11 cellular contexts compared by ENCODE assay signal in the genomic region with DNA sequence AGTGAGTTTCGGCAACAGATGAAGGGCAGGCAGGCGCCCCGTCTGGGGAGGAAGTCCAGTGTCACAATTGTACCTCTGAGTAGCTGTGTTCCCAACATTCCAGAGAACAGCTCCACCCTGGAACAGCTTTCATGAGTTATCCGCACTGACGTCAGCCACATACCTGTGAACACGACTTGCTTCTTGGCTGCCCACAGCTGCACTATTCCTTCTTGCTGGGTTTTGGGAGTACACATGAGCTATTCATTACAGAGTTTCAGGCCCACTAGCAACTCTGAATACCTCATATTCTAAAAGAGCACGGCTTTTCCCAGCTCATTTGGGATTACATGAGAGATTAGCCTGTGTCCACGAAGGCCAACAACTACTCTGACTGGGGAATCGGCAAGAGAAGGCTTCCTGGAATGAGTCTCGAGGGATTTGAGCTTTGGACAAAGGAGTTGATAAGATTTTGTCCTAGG. TPM values are rescaled to one million over a fixed set of nuclear protein-coding genes. Genes with fewer than 3 reads are reported as not detected.
DNase-seq lines count a peak whose midpoint lies in the region; ATAC-seq and TF ChIP-seq lines count a peak whose summit lies in the region.
"Had no signal": no experiment of that assay in that cellular context is flagged by ENCODE, and none has a peak within 500 bp of the region (broad histone marks: within the 10 kb centered on the region; RNA-seq: fewer than 3 reads in every experiment).

No MANE protein-coding gene starts in this region.

- H3K27ac ChIP-seq in WERI-Rb-1, result no peak overlapping the region
- peak overlapping the region; percentile 99 for H3K27ac ChIP-seq in foreskin keratinocyte
- no peak overlapping the region for H3K27ac ChIP-seq in neural progenitor cell
- H3K27ac ChIP-seq: dorsolateral prefrontal cortex had no signal

- peak; percentile 91 for ATAC-seq in foreskin keratinocyte
- ATAC-seq in HG03097 (IDR thresholded peaks at IDR 0.05; ENCODE audit: low FRiP score, unreplicated experiment), result no peak
- ATAC-seq in activated CD4-positive, CD25-positive, alpha-beta regulatory T cell treated with anti-CD3 and anti-CD28 coated beads, Interleukin-2, amount 50 U/mL, for 24 hours, result no peak

- no peaks in the 10 kb centered on the region for H3K9me3 ChIP-seq in WERI-Rb-1 (ENCODE audit: severe bottlenecking)
- H3K9me3 ChIP-seq in neural progenitor cell (ENCODE audit: low read depth), result no peaks in the 10 kb centered on the region

- no peak overlapping the region for H3K4me3 ChIP-seq in WERI-Rb-1 (ENCODE audit: low read depth, low read length)
- no peak overlapping the region for H3K4me3 ChIP-seq in neural progenitor cell
- H3K4me3 ChIP-seq: dorsolateral prefrontal cortex had no signal

- H3K27me3 Mint-ChIP-seq in Calu3 (ENCODE audit: unreplicated experiment), result no peaks in the 10 kb centered on the region
- peaks cover 3% of the 10 kb centered on the region for H3K27me3 Mint-ChIP-seq in neural progenitor cell (ENCODE audit: insufficient read depth, low read depth)
- H3K27me3 Mint-ChIP-seq in endothelial cell (ENCODE audit: unreplicated experiment), result peaks cover 4% of the 10 kb centered on the region

- H3K27ac Mint-ChIP-seq in Calu3 (ENCODE audit: unreplicated experiment), result peak overlapping the region; percentile 96
- H3K27ac Mint-ChIP-seq in neural progenitor cell, result no peak overlapping the region
- no peak overlapping the region for H3K27ac Mint-ChIP-seq in endothelial cell (ENCODE audit: unreplicated experiment)

- no peaks in the 10 kb centered on the region for H3K9me3 Mint-ChIP-seq in Calu3 (ENCODE audit: low read depth, unreplicated experiment)
- H3K9me3 Mint-ChIP-seq in neural progenitor cell, result no peaks in the 10 kb centered on the region
- no peaks in the 10 kb centered on the region for H3K9me3 Mint-ChIP-seq in endothelial cell (ENCODE audit: unreplicated experiment)

- H3K4me1 ChIP-seq in foreskin keratinocyte, result peaks cover 21% of the 10 kb centered on the region
- peaks cover 6% of the 10 kb centered on the region for H3K4me1 ChIP-seq in neural progenitor cell

- no peak overlapping the region for H2AFZ ChIP-seq in neural progenitor cell (replicated peaks)

- TF ChIP-seq CTCF in Calu3 (IDR thresholded peaks at IDR 0.05; ENCODE audit: unreplicated experiment), result no peak
- no peak for TF ChIP-seq CTCF in WERI-Rb-1 (IDR thresholded peaks at IDR 0.05; ENCODE audit: low read depth, low read length)
- peak; percentile 20 for TF ChIP-seq CTCF in foreskin keratinocyte (conservative IDR thresholded peaks at IDR 0.05)
- TF ChIP-seq CTCF in neural progenitor cell (IDR thresholded peaks at IDR 0.05), result no peak
- TF ChIP-seq CTCF in endothelial cell (IDR thresholded peaks at IDR 0.05; ENCODE audit: unreplicated experiment), result no peak

- H3K4me3 Mint-ChIP-seq in Calu3 (ENCODE audit: low read depth, unreplicated experiment), result peak overlapping the region; percentile 53
- H3K4me3 Mint-ChIP-seq in neural progenitor cell, result no peak overlapping the region
- no peak overlapping the region for H3K4me3 Mint-ChIP-seq in endothelial cell (ENCODE audit: unreplicated experiment)

- intact Hi-C loops in Calu3 (cut with micrococcal nuclease; ENCODE audit: unreplicated experiment), result loop anchor here (1.0 to 2.0 kb wide), 2 partner anchors 8 to 25 kb away; no protein-coding TSS in a partner anchor

- no peaks in the 10 kb centered on the region for H3K36me3 ChIP-seq in WERI-Rb-1
- H3K36me3 ChIP-seq in neural progenitor cell, result no peaks in the 10 kb centered on the region

- BruUV-seq in Calu3 (replicated peaks; lab: Mats Ljungman, UMichigan), result no TSS peak

- no peak overlapping the region for H3K4me2 ChIP-seq in neural progenitor cell

- peaks cover 7% of the 10 kb centered on the region for H3F3A ChIP-seq in neural progenitor cell (ENCODE audit: low read depth)

- DNase-seq in Calu3, result peak; percentile 83
- peak; percentile 37 for DNase-seq in WERI-Rb-1
- peak; percentile 99 to 100 for DNase-seq in foreskin keratinocyte
- DNase-seq in neural progenitor cell (ENCODE audit: low spot score), result peak; percentile 48
- DNase-seq in HCEC 1CT, result no peak
- DNase-seq in endothelial cell (ENCODE audit: low spot score), result no peak
- DNase-seq: activated CD8-positive, alpha-beta memory T cell treated with anti-CD3 and anti-CD28 coated beads, Interleukin-2, amount 50 U/mL, for 4 hours; DND-41; dorsolateral prefrontal cortex had no signal

- CTCF ChIA-PET in Calu3 (lab: Charles Lee), result interaction anchor here (0.6 to 2.4 kb wide), 13 partner anchors 8 to 83 kb away, joined by 3 to 17 read pairs (median 6); a partner anchor contains a TSS

- no peak overlapping the region for H3K9ac ChIP-seq in neural progenitor cell

- H3K36me3 Mint-ChIP-seq in Calu3 (ENCODE audit: insufficient read depth, unreplicated experiment), result no peaks in the 10 kb centered on the region
- H3K36me3 Mint-ChIP-seq in neural progenitor cell, result no peaks in the 10 kb centered on the region
- H3K36me3 Mint-ChIP-seq in endothelial cell (ENCODE audit: low read depth, unreplicated experiment), result no peaks in the 10 kb centered on the region

- H3K27me3 ChIP-seq in WERI-Rb-1 (ENCODE audit: insufficient read depth, low read depth, severe bottlenecking) (no peaks in the 10 kb centered on the region), foreskin keratinocyte (no peaks in the 10 kb centered on the region), neural progenitor cell (no peaks in the 10 kb centered on the region)
- H3K27me3 ChIP-seq: dorsolateral prefrontal cortex had no signal

- H3K4me1 Mint-ChIP-seq in Calu3 (ENCODE audit: low read depth, unreplicated experiment) (peaks cover 30% of the 10 kb centered on the region), neural progenitor cell (peaks cover 32% of the 10 kb centered on the region), endothelial cell (ENCODE audit: unreplicated experiment) (no peaks in the 10 kb centered on the region)

- H4K20me1 ChIP-seq in neural progenitor cell (ENCODE audit: low read depth), result no peaks in the 10 kb centered on the region

- no peaks in the 10 kb centered on the region for H3K79me2 ChIP-seq in neural progenitor cell (ENCODE audit: low read depth)

RNA-seq across cellular contexts. Expression of a gene that starts 26.3 kb away (rescaled TPM):
- total RNA-seq in Calu3 (2022) (104 and 108 TPM in 2 replicates), foreskin keratinocyte (72.8 and 73.9 TPM in 2 replicates), neural progenitor cell (ENCODE audit: low replicate concordance) (72.6 and 125 TPM in 2 replicates), endothelial cell (ENCODE audit: unreplicated experiment) (106 TPM)
- 38.7 and 44.5 TPM in 2 replicates for polyA plus RNA-seq in foreskin keratinocyte

RNA-seq across cellular contexts. Expression of a gene that starts 50.7 kb away (rescaled TPM):
- 29.9 and 31.5 TPM in 2 replicates for total RNA-seq in Calu3 (2022)
- total RNA-seq in foreskin keratinocyte, result 18.4 and 19.1 TPM in 2 replicates
- polyA plus RNA-seq in foreskin keratinocyte, result 3.4 and 4.5 TPM in 2 replicates
- 19.9 and 32.6 TPM in 2 replicates for total RNA-seq in neural progenitor cell (ENCODE audit: low replicate concordance)
- total RNA-seq in endothelial cell (ENCODE audit: unreplicated experiment), result 23.7 TPM

RNA-seq across cellular contexts. Expression of a gene that starts 50.8 kb away (rescaled TPM):
- total RNA-seq in Calu3 (2022) (25.0 and 27.7 TPM in 2 replicates), foreskin keratinocyte (24.2 and 30.0 TPM in 2 replicates), neural progenitor cell (ENCODE audit: low replicate concordance) (62.3 and 82.0 TPM in 2 replicates), endothelial cell (ENCODE audit: unreplicated experiment) (15.0 TPM)
- 10.6 and 13.2 TPM in 2 replicates for polyA plus RNA-seq in foreskin keratinocyte

RNA-seq across cellular contexts. Expression of a gene that starts 51.3 kb away (rescaled TPM):
- 429 and 672 TPM in 2 replicates for total RNA-seq in Calu3 (2022)
- total RNA-seq in foreskin keratinocyte, result 141 and 152 TPM in 2 replicates
- polyA plus RNA-seq in foreskin keratinocyte, result 216 and 249 TPM in 2 replicates
- total RNA-seq in neural progenitor cell (ENCODE audit: low replicate concordance), result 0.99 TPM in 1 of 2 replicates, not detected in the other
- 4.1 TPM for total RNA-seq in endothelial cell (ENCODE audit: unreplicated experiment)

Comparison
In these comparisons a context has a peak if more than half of its experiments do, and no peak if none do; other contexts are left out.
1. DNase-seq: peak in Calu3 (single experiment), WERI-Rb-1 (single experiment), foreskin keratinocyte (2 of 2) and neural progenitor cell (single experiment); none in HCEC 1CT (single experiment) and endothelial cell (single experiment).